ENCODE assay signal across 17 cellular contexts in genomic region chr4:135194477-135194876, GRCh38.
A peak's percentile ranks its signal among the peaks of the same experiment; 100 is the strongest.
DNase-seq lines count a peak whose midpoint lies in the region; ATAC-seq and TF ChIP-seq lines count a peak whose summit lies in the region.
"Had no signal": no experiment of that assay in that cellular context is flagged by ENCODE, and none has a peak within 500 bp of the region (broad histone marks: within the 10 kb centered on the region; RNA-seq: fewer than 3 reads in every experiment).

No MANE protein-coding gene starts in this region.

- in situ Hi-C loops in IMR-90 (cut with MboI; ENCODE audit: low sequenced_read_pairs) = no loop called here
- in situ Hi-C loops in brain microvascular endothelial cell (cut with HindIII; ENCODE audit: low pct_ligation_motif_present, low sequenced_read_pairs) = no loop called here

- TF ChIP-seq POLR2A in IMR-90 (IDR thresholded peaks at IDR 0.05; ENCODE audit: low read depth, low read length) = no peak
- TF ChIP-seq POLR2A in ovary (IDR thresholded peaks at IDR 0.05) = no peak

- no peak overlapping the region for H4K91ac ChIP-seq in IMR-90 (ENCODE audit: insufficient read depth, low read depth, low read length)

- no peak overlapping the region for H3K27ac ChIP-seq in IMR-90 (ENCODE audit: insufficient read depth, low read length)
- H3K27ac ChIP-seq in aorta (ENCODE audit: low read depth in 1 of 2, low read length in 2 of 2) = no peak overlapping the region
- no peak overlapping the region for H3K27ac ChIP-seq in brain microvascular endothelial cell
- H3K27ac ChIP-seq in ovary = no peak overlapping the region
- H3K27ac ChIP-seq: 22Rv1; A549; BLaER1 treated with 17β-estradiol and CSF1 and Interleukin-3, amounts not matched to agents 10 nM and 100 nM; C4-2B had no signal

- no peaks in the 10 kb centered on the region for H3K79me1 ChIP-seq in IMR-90 (ENCODE audit: low read depth in 1 of 2, low read length in 2 of 2)

- intact Hi-C loops in IMR-90 (cut with micrococcal nuclease) = no loop called here
- intact Hi-C loops in aorta (cut with DNase I) = no loop called here
- intact Hi-C loops in ovary (cut with DNase I) = no loop called here

- H4K5ac ChIP-seq in IMR-90 (ENCODE audit: low read depth, low read length) = no peak overlapping the region

- H3K18ac ChIP-seq in IMR-90 (ENCODE audit: low read depth, low read length) = no peak overlapping the region

- no peak overlapping the region for H2AK5ac ChIP-seq in IMR-90 (ENCODE audit: low read depth, low read length)

- H3K27me3 ChIP-seq in IMR-90 (ENCODE audit: control insufficient read depth, insufficient read depth, low read length) (no peaks in the 10 kb centered on the region), aorta (ENCODE audit: control insufficient read depth in 1 of 2, insufficient read depth in 2 of 2, low read length in 1 of 2) (no peaks in the 10 kb centered on the region), brain microvascular endothelial cell (replicated peaks) (no peaks in the 10 kb centered on the region), ovary (no peaks in the 10 kb centered on the region)
- H3K27me3 ChIP-seq: BLaER1 treated with 17β-estradiol and CSF1 and Interleukin-3, amounts not matched to agents 10 nM and 100 nM had no signal

- 60% methylated on average over 1 of the region's 1 CpG; no CpG with 5 or more reads in 1 of the 2 experiments for WGBS in IMR-90 (ENCODE audit: extremely low coverage in 2 of 2, insufficient read length in 1 of 2), 2 experiments
- 93 to 100% methylated on average over 1 of the region's 1 CpG for WGBS in aorta, 2 donors
- WGBS in ovary, 3 donors = 85 to 100% (median 97%) methylated on average over 1 of the region's 1 CpG

- no peak overlapping the region for H3K4ac ChIP-seq in IMR-90 (ENCODE audit: low read depth, low read length)

- no peak for DNase-seq in IMR-90
- no peak for DNase-seq in central memory CD8-positive, alpha-beta T cell (ENCODE audit: low spot score in 2 of 2)
- peak in 1 of 2 donors; percentile 51 for DNase-seq in aorta
- no peak for DNase-seq in brain microvascular endothelial cell
- no peak for DNase-seq in ovary
- DNase-seq: AML-193; Caco-2; Calu3; CD4-positive, alpha-beta T cell; CD8-positive, alpha-beta T cell; DMS79 treated with DMSO at 0.1 percent for 48 hours; GF-D8 had no signal

- peak overlapping the region; percentile 5 for H2AK9ac ChIP-seq in IMR-90 (replicated peaks; ENCODE audit: low read depth, low read length, poor library complexity)

- H3K4me1 Mint-ChIP-seq in central memory CD8-positive, alpha-beta T cell = no peaks in the 10 kb centered on the region
- H3K4me1 Mint-ChIP-seq: B cell had no signal

- CTCF ChIA-PET in IMR-90 (lab: Yijun Ruan, JAX) = no interaction called here

- no peak for TF ChIP-seq RAD21 in IMR-90 (IDR thresholded peaks at IDR 0.05; ENCODE audit: low read length)

- H3K9me3 ChIP-seq in IMR-90 (ENCODE audit: control insufficient read depth, insufficient read depth, low read length) (no peaks in the 10 kb centered on the region; the same call in 1 of the 2 replicates), aorta (ENCODE audit: control insufficient read depth, low read length) (no peaks in the 10 kb centered on the region), ovary (no peaks in the 10 kb centered on the region)
- H3K9me3 ChIP-seq: A549; BLaER1 treated with 17β-estradiol and CSF1 and Interleukin-3, amounts not matched to agents 10 nM and 100 nM; Caco-2 had no signal

- peaks cover 21% of the 10 kb centered on the region for H3K9me3 Mint-ChIP-seq in central memory CD8-positive, alpha-beta T cell
- H3K9me3 Mint-ChIP-seq: CD8-positive, alpha-beta T cell had no signal

- H3K4me3 Mint-ChIP-seq in central memory CD8-positive, alpha-beta T cell = no peak overlapping the region
- H3K4me3 Mint-ChIP-seq: B cell; CD4-positive, alpha-beta T cell; CD8-positive, alpha-beta T cell had no signal

- no peak overlapping the region for H2BK120ac ChIP-seq in IMR-90 (ENCODE audit: low read depth, low read length)

- H3K4me3 ChIP-seq in IMR-90 (ENCODE audit: insufficient read depth, low read depth, low read length) (no peak overlapping the region), aorta (ENCODE audit: low read length in 2 of 2) (no peak overlapping the region), brain microvascular endothelial cell (ENCODE audit: low read depth, low read length) (no peak overlapping the region), ovary (no peak overlapping the region)
- H3K4me3 ChIP-seq: A549; BLaER1 treated with 17β-estradiol and CSF1 and Interleukin-3, amounts not matched to agents 10 nM and 100 nM had no signal

- ATAC-seq in IMR-90 (ENCODE audit: low read depth) (no peak), aorta (ENCODE audit: low FRiP score) (peak; percentile 38)
- peak; percentile 10 for ATAC-seq in central memory CD8-positive, alpha-beta T cell (replicated peaks; ENCODE audit: extremely low read depth, poor library complexity, severe bottlenecking)
- ATAC-seq: A549; CD8-positive, alpha-beta T cell had no signal

- H3K14ac ChIP-seq in IMR-90 (replicated peaks; ENCODE audit: low read depth, low read length) = no peak overlapping the region

- peak overlapping the region; percentile 19 for H2AFZ ChIP-seq in IMR-90 (replicated peaks; ENCODE audit: low read length, poor library complexity)

- no peak overlapping the region for H3K4me2 ChIP-seq in IMR-90 (ENCODE audit: low read depth, low read length)
- H3K4me2 ChIP-seq: A549; BLaER1 treated with 17β-estradiol and CSF1 and Interleukin-3, amounts not matched to agents 10 nM and 100 nM had no signal

- H4K8ac ChIP-seq in IMR-90 (ENCODE audit: low read depth in 2 of 2, low read length in 2 of 2) = no peak overlapping the region

- H3K56ac ChIP-seq in IMR-90 (ENCODE audit: extremely low read depth, insufficient read depth, low read length) = no peak overlapping the region

- H3K9me1 ChIP-seq in IMR-90 (ENCODE audit: insufficient read depth, low read length) = no peaks in the 10 kb centered on the region

- no peak overlapping the region for H2BK15ac ChIP-seq in IMR-90 (ENCODE audit: low read depth, low read length)

- TF ChIP-seq EP300 in ovary (IDR thresholded peaks at IDR 0.05) = no peak

- H3K36me3 ChIP-seq in IMR-90 (ENCODE audit: control insufficient read depth, insufficient read depth, low read length) (no peaks in the 10 kb centered on the region), aorta (ENCODE audit: control insufficient read depth in 1 of 2, insufficient read depth in 2 of 2, low read length in 1 of 2) (no peaks in the 10 kb centered on the region), brain microvascular endothelial cell (replicated peaks) (no peaks in the 10 kb centered on the region), ovary (no peaks in the 10 kb centered on the region)
- H3K36me3 ChIP-seq: BLaER1 treated with 17β-estradiol and CSF1 and Interleukin-3, amounts not matched to agents 10 nM and 100 nM had no signal

- no peak overlapping the region for H3K9ac ChIP-seq in IMR-90 (ENCODE audit: low read depth, low read length)
- H3K9ac ChIP-seq: BLaER1 treated with 17β-estradiol and CSF1 and Interleukin-3, amounts not matched to agents 10 nM and 100 nM had no signal

- H3K27me3 Mint-ChIP-seq in central memory CD8-positive, alpha-beta T cell = no peaks in the 10 kb centered on the region
- H3K27me3 Mint-ChIP-seq: B cell; CD4-positive, alpha-beta T cell had no signal

- H3K4me1 ChIP-seq in IMR-90 (ENCODE audit: control insufficient read depth, insufficient read depth, low read length) = no peaks in the 10 kb centered on the region
- H3K4me1 ChIP-seq in aorta (ENCODE audit: control insufficient read depth in 1 of 2, insufficient read depth in 2 of 2, low read length in 2 of 2) = no peaks in the 10 kb centered on the region
- no peaks in the 10 kb centered on the region for H3K4me1 ChIP-seq in ovary (ENCODE audit: insufficient read depth)
- H3K4me1 ChIP-seq: A549; BLaER1 treated with 17β-estradiol and CSF1 and Interleukin-3, amounts not matched to agents 10 nM and 100 nM; Caco-2 had no signal

- H4K20me1 ChIP-seq in IMR-90 (ENCODE audit: insufficient read depth, low read length) = no peaks in the 10 kb centered on the region

- no peak overlapping the region for H2BK5ac ChIP-seq in IMR-90 (ENCODE audit: low read depth, low read length, poor library complexity, severe bottlenecking)

- no peaks in the 10 kb centered on the region for H3K36me3 Mint-ChIP-seq in central memory CD8-positive, alpha-beta T cell (ENCODE audit: insufficient read depth)
- H3K36me3 Mint-ChIP-seq: CD8-positive, alpha-beta T cell had no signal

- H2BK20ac ChIP-seq in IMR-90 (ENCODE audit: low read depth, low read length) = no peak overlapping the region

- H3K23ac ChIP-seq in IMR-90 (ENCODE audit: low read depth, low read length) = no peak overlapping the region

- TF ChIP-seq CTCF in IMR-90 (conservative IDR thresholded peaks at IDR 0.05; ENCODE audit: low read depth, low read length) (no peak), brain microvascular endothelial cell (IDR thresholded peaks at IDR 0.05; ENCODE audit: low read depth, low read length, missing control alignments) (no peak), ovary (IDR thresholded peaks at IDR 0.05) (no peak)

- dilution Hi-C loops in IMR-90 (cut with HindIII; ENCODE audit: low sequenced_read_pairs, unreplicated experiment) = no loop called here

- POLR2A ChIA-PET in IMR-90 (lab: Charles Lee; ENCODE audit: unreplicated experiment) = no interaction called here

- BruUV-seq in IMR-90 (replicated peaks; lab: Mats Ljungman, UMichigan) = no TSS peak

- no peak overlapping the region for H3K27ac Mint-ChIP-seq in central memory CD8-positive, alpha-beta T cell (ENCODE audit: low read depth)
- H3K27ac Mint-ChIP-seq: B cell; CD4-positive, alpha-beta T cell; CD8-positive, alpha-beta T cell had no signal

TF ChIP-seq in IMR-90, 13 proteins besides CTCF, POLR2A, EP300 and RAD21:
- TF ChIP-seq RCOR1 (IDR thresholded peaks at IDR 0.05; ENCODE audit: insufficient replicate concordance, low read length) (no peak), MAFK (IDR thresholded peaks at IDR 0.05; ENCODE audit: low read depth, low read length) (no peak), RFX5 (IDR thresholded peaks at IDR 0.05; ENCODE audit: low read depth, low read length) (no peak), FOS (IDR thresholded peaks at IDR 0.05; ENCODE audit: low read depth, low read length) (no peak), MAZ (IDR thresholded peaks at IDR 0.05; ENCODE audit: borderline replicate concordance, low read depth, low read length) (no peak), CEBPB (IDR thresholded peaks at IDR 0.05; ENCODE audit: low read depth, low read length) (no peak), ELK1 (IDR thresholded peaks at IDR 0.05; ENCODE audit: borderline replicate concordance, low read depth, low read length) (no peak)
TF ChIP-seq in IMR-90: peak in this region for 0.
